Comparison of ENCODE assay signal across 9 cellular contexts in the genomic region with DNA sequence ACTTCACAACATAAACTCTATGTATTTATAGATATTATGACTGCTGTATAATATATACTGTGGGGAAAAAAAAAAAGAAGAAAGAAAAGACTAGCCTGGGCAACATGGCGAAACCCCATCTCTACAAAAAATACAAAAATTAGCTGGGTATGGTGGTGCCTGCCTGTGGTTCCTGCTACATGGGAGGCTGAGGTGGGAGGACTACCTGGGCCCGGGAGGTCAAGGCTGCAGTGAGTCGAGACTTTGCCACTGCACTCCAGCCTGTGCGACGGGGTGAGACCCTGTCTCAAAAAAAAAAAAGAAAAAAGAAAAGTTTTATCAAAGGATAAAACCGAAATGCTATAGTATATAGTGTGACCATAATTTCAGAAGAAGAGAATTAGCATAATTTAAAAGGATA. TPM values are rescaled to one million over a fixed set of nuclear protein-coding genes. Genes with fewer than 3 reads are reported as not detected.
DNase-seq lines count a peak whose midpoint lies in the region; ATAC-seq and TF ChIP-seq lines count a peak whose summit lies in the region.
"Had no signal": no experiment of that assay in that cellular context is flagged by ENCODE, and none has a peak within 500 bp of the region (broad histone marks: within the 10 kb centered on the region; RNA-seq: fewer than 3 reads in every experiment).

No MANE protein-coding gene starts in this region.

- peaks cover 0 to 7% of the 10 kb centered on the region in 2 donors for H3K36me3 ChIP-seq in mucosa of rectum (ENCODE audit: control insufficient read depth in 2 of 2, insufficient read depth in 2 of 2, low read length in 2 of 2)

- TF ChIP-seq CTCF in brain (conservative IDR thresholded peaks at IDR 0.05) = no peak

- peaks cover 4% of the 10 kb centered on the region for H3K27me3 Mint-ChIP-seq in stimulated activated naive CD8-positive, alpha-beta T cell treated with anti-CD3 and anti-CD28 coated beads, Interleukin-15, Interleukin-2, amounts not matched to agents 100 ng/mL and 50 ng/mL, for 24 hours
- peaks cover 15% of the 10 kb centered on the region for H3K27me3 Mint-ChIP-seq in brain

- no peaks in the 10 kb centered on the region for H3K27me3 ChIP-seq in mucosa of rectum (ENCODE audit: control insufficient read depth in 2 of 2, insufficient read depth in 2 of 2, low read length in 2 of 2)

- H3K27ac ChIP-seq in mucosa of rectum (ENCODE audit: low read depth in 2 of 2, low read length in 2 of 2) = no peak overlapping the region

- H3K36me3 Mint-ChIP-seq in stimulated activated naive CD8-positive, alpha-beta T cell treated with anti-CD3 and anti-CD28 coated beads, Interleukin-15, Interleukin-2, amounts not matched to agents 100 ng/mL and 50 ng/mL, for 24 hours (ENCODE audit: low read depth) = peaks cover 67% of the 10 kb centered on the region
- H3K36me3 Mint-ChIP-seq in brain = peaks cover 34% of the 10 kb centered on the region

- H3K27ac Mint-ChIP-seq in stimulated activated naive CD8-positive, alpha-beta T cell treated with anti-CD3 and anti-CD28 coated beads, Interleukin-15, Interleukin-2, amounts not matched to agents 100 ng/mL and 50 ng/mL, for 24 hours = no peak overlapping the region
- H3K27ac Mint-ChIP-seq in brain = no peak overlapping the region

- H3K9ac ChIP-seq in mucosa of rectum (ENCODE audit: low read depth in 1 of 2, low read length in 2 of 2) = no peak overlapping the region

- H3K4me1 ChIP-seq in mucosa of rectum (ENCODE audit: control insufficient read depth in 2 of 2, insufficient read depth in 2 of 2, low read length in 2 of 2) = peaks cover 36 to 40% of the 10 kb centered on the region in 2 donors

- H3K4me3 ChIP-seq in mucosa of rectum (ENCODE audit: low read length in 2 of 2) = peak overlapping the region; percentile 19 to 99

- H3K9me3 ChIP-seq in mucosa of rectum (ENCODE audit: control insufficient read depth in 2 of 2, low read length in 2 of 2) = no peaks in the 10 kb centered on the region

- H3K4me3 Mint-ChIP-seq in stimulated activated naive CD8-positive, alpha-beta T cell treated with anti-CD3 and anti-CD28 coated beads, Interleukin-15, Interleukin-2, amounts not matched to agents 100 ng/mL and 50 ng/mL, for 24 hours = peak overlapping the region; percentile 94
- H3K4me3 Mint-ChIP-seq in brain = peak overlapping the region; percentile 83 to 100 (median 96)

- DNase-seq in stimulated activated naive CD8-positive, alpha-beta T cell treated with anti-CD3 and anti-CD28 coated beads, Interleukin-15, Interleukin-2, amounts not matched to agents 100 U/mL and 50 U/mL, for 24 hours = no peak
- DNase-seq in mucosa of gallbladder (ENCODE audit: low spot score) (no peak), EL (no peak), HuH-7 (ENCODE audit: low spot score) (no peak)
- DNase-seq: Kasumi-1 had no signal

- no peaks in the 10 kb centered on the region for H3K9me3 Mint-ChIP-seq in stimulated activated naive CD8-positive, alpha-beta T cell treated with anti-CD3 and anti-CD28 coated beads, Interleukin-15, Interleukin-2, amounts not matched to agents 100 ng/mL and 50 ng/mL, for 24 hours
- H3K9me3 Mint-ChIP-seq in brain = peaks cover 0 to 7% (median 0%) of the 10 kb centered on the region in 5 experiments

- H3K4me1 Mint-ChIP-seq in stimulated activated naive CD8-positive, alpha-beta T cell treated with anti-CD3 and anti-CD28 coated beads, Interleukin-15, Interleukin-2, amounts not matched to agents 100 ng/mL and 50 ng/mL, for 24 hours (ENCODE audit: low read depth) = peaks cover 70% of the 10 kb centered on the region
- H3K4me1 Mint-ChIP-seq in brain = peaks cover 65% of the 10 kb centered on the region

- ATAC-seq in stimulated activated naive CD8-positive, alpha-beta T cell treated with anti-CD3 and anti-CD28 coated beads, Interleukin-15, Interleukin-2, amounts not matched to agents 100 U/mL and 50 U/mL, for 24 hours = no peak
- ATAC-seq in GM21381 (IDR thresholded peaks at IDR 0.05; ENCODE audit: unreplicated experiment) = no peak

RNA-seq across cellular contexts. Expression of a gene that starts 2.7 kb away (rescaled TPM):
- 3.4 TPM for polyA plus RNA-seq in brain (ENCODE audit: insufficient read depth, low read depth, low replicate concordance)
- 15.9 TPM for total RNA-seq in mucosa of gallbladder

RNA-seq across cellular contexts. Expression of a gene that starts 3.1 kb away (rescaled TPM):
- polyA plus RNA-seq in brain (ENCODE audit: insufficient read depth, low read depth, low replicate concordance) = 5.1 TPM
- total RNA-seq in mucosa of gallbladder = 10.6 TPM
